In genomic region chr16:27244363-27244755, GRCh38 we compare ENCODE assay signal across 2 cellular contexts.
TF ChIP-seq lines count a peak whose summit lies in the region.

No MANE protein-coding gene starts in this region.

TF ChIP-seq in liver, 16 proteins besides CTCF, POLR2A, EP300 and RAD21:
- TF ChIP-seq YY1 (IDR thresholded peaks at IDR 0.05), result no peak
- TF ChIP-seq NR2F2 (IDR thresholded peaks at IDR 0.05), result no peak
- TF ChIP-seq EGR1 (IDR thresholded peaks at IDR 0.05; ENCODE audit: low read depth in 2 of 2), result no peak
- TF ChIP-seq ATF3 (IDR thresholded peaks at IDR 0.05), result no peak
- no peak for TF ChIP-seq TAF1 (conservative IDR thresholded peaks at IDR 0.05)
- TF ChIP-seq FOXA1 (IDR thresholded peaks at IDR 0.05), result no peak
- no peak for TF ChIP-seq REST (IDR thresholded peaks at IDR 0.05)
- TF ChIP-seq GABPA (IDR thresholded peaks at IDR 0.05 in 1 of 2, conservative IDR thresholded peaks at IDR 0.05 in 1 of 2), result no peak
- TF ChIP-seq ZBTB33 (IDR thresholded peaks at IDR 0.05), result no peak
- no peak for TF ChIP-seq JUND (IDR thresholded peaks at IDR 0.05)
- no peak for TF ChIP-seq MAX (IDR thresholded peaks at IDR 0.05)

TF ChIP-seq in HepG2, 621 proteins besides CTCF, POLR2A, EP300 and RAD21:
- TF ChIP-seq ZNF569 (CRISPR knock-in tag; IDR thresholded peaks at IDR 0.05; ENCODE audit: borderline replicate concordance), result no peak
- no peak for TF ChIP-seq EHMT2 (IDR thresholded peaks at IDR 0.05; ENCODE audit: borderline replicate concordance, low read depth, low read length)
- TF ChIP-seq ZNF24 (IDR thresholded peaks at IDR 0.05), result no peak
- TF ChIP-seq KDM6A (CRISPR knock-in tag; IDR thresholded peaks at IDR 0.05; ENCODE audit: low read depth), result no peak
- TF ChIP-seq AKAP8 (CRISPR knock-in tag; IDR thresholded peaks at IDR 0.05), result no peak
- no peak for TF ChIP-seq ZNF598 (CRISPR knock-in tag; IDR thresholded peaks at IDR 0.05; ENCODE audit: borderline replicate concordance)
- no peak for TF ChIP-seq ZNF260 (CRISPR knock-in tag; IDR thresholded peaks at IDR 0.05; ENCODE audit: borderline replicate concordance, low read depth)
- no peak for TF ChIP-seq ZNF879 (CRISPR knock-in tag; IDR thresholded peaks at IDR 0.05)
- no peak for TF ChIP-seq CHD4 (IDR thresholded peaks at IDR 0.05; ENCODE audit: borderline replicate concordance, low read length)
- TF ChIP-seq DBP (CRISPR knock-in tag; IDR thresholded peaks at IDR 0.05; ENCODE audit: not compliant biosample characterization), result no peak
- no peak for TF ChIP-seq ZNF496 (CRISPR knock-in tag; IDR thresholded peaks at IDR 0.05; ENCODE audit: insufficient replicate concordance)
- no peak for TF ChIP-seq RARG (CRISPR knock-in tag; IDR thresholded peaks at IDR 0.05; ENCODE audit: low read depth)
- no peak for TF ChIP-seq ZBTB40 (IDR thresholded peaks at IDR 0.05)
- no peak for TF ChIP-seq ZBTB40 (CRISPR knock-in tag; IDR thresholded peaks at IDR 0.05)
- TF ChIP-seq CSRNP2 (CRISPR knock-in tag; conservative IDR thresholded peaks at IDR 0.05; ENCODE audit: low read depth), result no peak
- no peak for TF ChIP-seq ZFP90 (CRISPR knock-in tag; IDR thresholded peaks at IDR 0.05; ENCODE audit: borderline replicate concordance)
- TF ChIP-seq POLR2AphosphoS2 (IDR thresholded peaks at IDR 0.05; ENCODE audit: low read depth, low read length), result no peak
- no peak for TF ChIP-seq ZNF780A (CRISPR knock-in tag; IDR thresholded peaks at IDR 0.05)
- no peak for TF ChIP-seq LBX2 (CRISPR knock-in tag; IDR thresholded peaks at IDR 0.05; ENCODE audit: borderline replicate concordance)
